Comparison of ENCODE assay signal across 24 cellular contexts in genomic region chr2:129170570-129170969, GRCh38.
"Had no signal": no experiment of that assay in that cellular context is flagged by ENCODE, and none has a peak within 500 bp of the region (broad histone marks: within the 10 kb centered on the region; RNA-seq: fewer than 3 reads in every experiment).

No MANE protein-coding gene starts in this region.

- H3K9me3 ChIP-seq: stomach, suprapubic skin, testis, thoracic aorta, thyroid gland, tibial artery, transverse colon, upper lobe of left lung, upper lobe of right lung, uterus, vagina had no signal

- DNase-seq: stimulated activated CD4-positive, alpha-beta T cell treated with anti-CD3 and anti-CD28 coated beads, Interleukin-2, amount 100 ng/mL, for 48 hours; stimulated activated CD4-positive, alpha-beta T cell treated with anti-CD3 and anti-CD28 coated beads, Interleukin-4, amount 100 ng/mL, for 1 hour; stimulated activated CD4-positive, alpha-beta T cell treated with anti-CD3 and anti-CD28 coated beads, Interleukin-4, amount 100 ng/mL, for 24 hours; stimulated activated CD4-positive, alpha-beta T cell treated with anti-CD3 and anti-CD28 coated beads, Interleukin-4, amount 100 ng/mL, for 4 hours; stimulated activated CD8-positive, alpha-beta memory T cell treated with anti-CD3 and anti-CD28 coated beads, Interleukin-4, amount 100 ng/mL, for 48 hours; stimulated activated naive B cell treated with anti-CD40 and anti-IgM and Interleukin-4, amounts not matched to agents 10 μg/mL and 1 μg/mL and 100 μg/mL, for 72 hours; stimulated activated naive CD4-positive, alpha-beta T cell; stimulated activated naive CD4-positive, alpha-beta T cell treated with Interleukin-2 at 50 U/mL for 16 hours; stimulated activated naive CD8-positive, alpha-beta T cell treated with anti-CD3 and anti-CD28 coated beads, Interleukin-15, amount 100 ng/mL, for 72 hours; stimulated activated naive CD8-positive, alpha-beta T cell treated with anti-CD3 and anti-CD28 coated beads, Interleukin-15, Interleukin-2, amounts not matched to agents 100 U/mL and 50 U/mL, for 24 hours; stomach; substantia nigra; testis; thyroid gland; tibial artery; transverse colon; trophoblast cell; upper lobe of left lung; upper lobe of right lung; uterus had no signal

- H3K36me3 ChIP-seq: stomach, suprapubic skin, thoracic aorta, thyroid gland, tibial artery, tibial nerve, transverse colon, upper lobe of left lung, upper lobe of right lung, uterus, vagina had no signal

- H3K27me3 ChIP-seq: stomach, suprapubic skin, testis, thyroid gland, tibial artery, tibial nerve, transverse colon, upper lobe of left lung, uterus, vagina had no signal

- H3K4me3 ChIP-seq: stomach, suprapubic skin, testis, thoracic aorta, thyroid gland, tibial artery, tibial nerve, transverse colon, upper lobe of left lung, upper lobe of right lung, uterus, vagina had no signal

- H3K4me1 ChIP-seq: stomach, suprapubic skin, testis, thyroid gland, tibial artery, tibial nerve, transverse colon, upper lobe of left lung, upper lobe of right lung, uterus, vagina had no signal

- H3K27ac ChIP-seq: stomach, suprapubic skin, testis, thoracic aorta, thyroid gland, tibial artery, tibial nerve, transverse colon, upper lobe of left lung, upper lobe of right lung, uterus, vagina had no signal
